In the genomic region with DNA sequence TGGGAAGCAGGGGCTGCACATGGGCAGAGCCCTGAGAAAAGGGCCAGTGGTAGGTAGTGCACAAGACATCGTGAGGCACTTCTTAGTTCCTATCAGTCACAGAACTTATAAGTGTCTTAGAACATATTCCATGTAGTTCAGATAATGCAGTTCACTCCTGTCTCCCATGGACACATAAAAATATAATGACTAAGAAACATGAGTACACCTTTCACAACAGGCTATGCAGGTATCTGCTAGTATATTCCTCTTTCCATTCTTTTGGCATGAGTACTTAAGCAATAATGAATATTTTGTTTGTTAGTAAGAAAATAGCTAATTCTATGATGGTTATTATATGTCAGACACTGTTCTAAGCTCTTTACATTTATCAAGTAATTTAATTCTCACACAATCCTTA, we compare ENCODE assay signal across 32 cellular contexts.
"Had no signal": no experiment of that assay in that cellular context is flagged by ENCODE, and none has a peak within 500 bp of the region (broad histone marks: within the 10 kb centered on the region; RNA-seq: fewer than 3 reads in every experiment).

No MANE protein-coding gene starts in this region.

- H3K27me3 Mint-ChIP-seq: activated CD4-positive, alpha-beta memory T cell treated with anti-CD3 and anti-CD28 coated beads for 36 hours; activated CD4-positive, alpha-beta T cell treated with anti-CD3 and anti-CD28 coated beads for 36 hours; activated CD4-positive, alpha-beta T cell treated with anti-CD3 and anti-CD28 coated beads, Interleukin-2, amount 10 ng/mL, durations not matched to agents 24 days and 14 days; activated CD8-positive, alpha-beta memory T cell treated with anti-CD3 and anti-CD28 coated beads, Interleukin-2, amount 10 ng/mL, durations not matched to agents 7 days and 5 days; activated naive CD4-positive, alpha-beta T cell treated with anti-CD3 and anti-CD28 coated beads, Interleukin-2, amount 10 ng/mL, durations not matched to agents 7 days and 5 days; brain; T-helper 17 cell had no signal

- FAIRE-seq: colon, endometrium, endothelial cell of umbilical vein had no signal

- H3K4me3 ChIP-seq: ascending aorta, esophagus muscularis mucosa, gastroesophageal sphincter, heart right ventricle had no signal

- H3K4me1 ChIP-seq: ascending aorta, esophagus muscularis mucosa, gastroesophageal sphincter, heart right ventricle had no signal

- H3K27ac Mint-ChIP-seq: activated CD4-positive, alpha-beta memory T cell treated with anti-CD3 and anti-CD28 coated beads for 36 hours; activated CD4-positive, alpha-beta T cell treated with anti-CD3 and anti-CD28 coated beads for 36 hours; activated CD4-positive, alpha-beta T cell treated with anti-CD3 and anti-CD28 coated beads, Interleukin-2, amount 10 ng/mL, durations not matched to agents 24 days and 14 days; activated CD8-positive, alpha-beta memory T cell treated with anti-CD3 and anti-CD28 coated beads, Interleukin-2, amount 10 ng/mL, durations not matched to agents 7 days and 5 days; activated CD8-positive, alpha-beta T cell treated with anti-CD3 and anti-CD28 coated beads, Interleukin-2, amount 10 ng/mL, durations not matched to agents 7 days and 5 days; activated naive CD4-positive, alpha-beta T cell treated with anti-CD3 and anti-CD28 coated beads, Interleukin-2, amount 10 ng/mL, durations not matched to agents 7 days and 5 days; activated naive CD4-positive, alpha-beta T cell treated with anti-CD3 and anti-CD28 coated beads, Interleukin-2, amount 50 U/mL, for 72 hours; activated naive CD8-positive, alpha-beta T cell treated with anti-CD3 and anti-CD28 coated beads, Interleukin-2, amount 10 ng/mL, durations not matched to agents 7 days and 5 days; activated T-cell treated with anti-CD3 and anti-CD28 coated beads, Interleukin-2, amount 50 U/mL, for 72 hours; T-helper 17 cell; T-helper 2 cell treated with Interferon-gamma antibody and Interleukin-4, amounts not matched to agents 5 μg/mL and 100 μg/mL, for 36 hours had no signal

- DNase-seq: activated CD4-positive, alpha-beta memory T cell treated with anti-CD3 and anti-CD28 coated beads for 36 hours; activated CD4-positive, alpha-beta T cell treated with anti-CD3 and anti-CD28 coated beads for 36 hours; activated CD4-positive, alpha-beta T cell treated with anti-CD3 and anti-CD28 coated beads, Interleukin-2, amount 10 ng/mL, durations not matched to agents 24 days and 14 days; activated CD4-positive, CD25-positive, alpha-beta regulatory T cell; activated CD4-positive, CD25-positive, alpha-beta regulatory T cell treated with anti-CD3 and anti-CD28 coated beads, Interleukin-2, amount 50 U/mL, for 72 hours; activated CD8-positive, alpha-beta memory T cell treated with anti-CD3 and anti-CD28 coated beads, Interleukin-2, amount 10 ng/mL, durations not matched to agents 7 days and 5 days; activated CD8-positive, alpha-beta memory T cell treated with anti-CD3 and anti-CD28 coated beads, Interleukin-2, amount 50 U/mL, for 4 hours; activated CD8-positive, alpha-beta T cell treated with anti-CD3 and anti-CD28 coated beads, Interleukin-2, amount 10 ng/mL, durations not matched to agents 7 days and 5 days; activated gamma-delta T cell; activated naive CD4-positive, alpha-beta T cell; activated naive CD4-positive, alpha-beta T cell treated with anti-CD3 and anti-CD28 coated beads, Interleukin-2, amount 10 ng/mL, durations not matched to agents 7 days and 5 days; activated naive CD8-positive, alpha-beta T cell treated with anti-CD3 and anti-CD28 coated beads, Interleukin-2, amount 10 ng/mL, durations not matched to agents 7 days and 5 days; activated T-cell treated with anti-CD3 and anti-CD28 coated beads, Interleukin-2, amount 50 U/mL, for 1 hour; activated T-cell treated with anti-CD3 and anti-CD28 coated beads, Interleukin-2, amount 50 U/mL, for 72 hours; caudate nucleus; cortex of kidney; effector CD8-positive, alpha-beta T cell; erythroblast; foreskin melanocyte; heart right ventricle; T-helper 1 cell; T-helper 17 cell; T1000 had no signal

- H3K9me3 Mint-ChIP-seq: activated CD4-positive, alpha-beta memory T cell treated with anti-CD3 and anti-CD28 coated beads for 36 hours; activated CD4-positive, alpha-beta T cell treated with anti-CD3 and anti-CD28 coated beads, Interleukin-2, amount 10 ng/mL, durations not matched to agents 24 days and 14 days; activated naive CD4-positive, alpha-beta T cell treated with anti-CD3 and anti-CD28 coated beads, Interleukin-2, amount 10 ng/mL, durations not matched to agents 7 days and 5 days; activated naive CD4-positive, alpha-beta T cell treated with anti-CD3 and anti-CD28 coated beads, Interleukin-2, amount 50 U/mL, for 72 hours; activated naive CD8-positive, alpha-beta T cell treated with anti-CD3 and anti-CD28 coated beads, Interleukin-2, amount 10 ng/mL, durations not matched to agents 7 days and 5 days; activated T-cell treated with anti-CD3 and anti-CD28 coated beads, Interleukin-2, amount 50 U/mL, for 72 hours; brain; T-helper 2 cell treated with Interferon-gamma antibody and Interleukin-4, amounts not matched to agents 5 μg/mL and 100 μg/mL, for 36 hours had no signal

- H3K36me3 ChIP-seq: ascending aorta, esophagus muscularis mucosa, gastroesophageal sphincter, heart right ventricle had no signal

- H3K27me3 ChIP-seq: ascending aorta, esophagus muscularis mucosa, gastroesophageal sphincter, heart right ventricle had no signal

- H3K9me3 ChIP-seq: ascending aorta, esophagus muscularis mucosa, gastroesophageal sphincter, heart right ventricle had no signal

- ATAC-seq: activated CD4-positive, alpha-beta T cell treated with anti-CD3 and anti-CD28 coated beads for 36 hours; activated CD8-positive, alpha-beta memory T cell treated with anti-CD3 and anti-CD28 coated beads, Interleukin-2, amount 10 ng/mL, durations not matched to agents 7 days and 5 days; activated CD8-positive, alpha-beta T cell treated with anti-CD3 and anti-CD28 coated beads, Interleukin-2, amount 10 ng/mL, durations not matched to agents 7 days and 5 days; activated naive CD4-positive, alpha-beta T cell treated with anti-CD3 and anti-CD28 coated beads, Interleukin-2, amount 50 U/mL, for 72 hours; activated T-cell treated with anti-CD3 and anti-CD28 coated beads, Interleukin-2, amount 50 U/mL, for 72 hours; gastroesophageal sphincter; heart right ventricle; T-helper 17 cell had no signal

- H3K4me1 Mint-ChIP-seq: activated CD4-positive, alpha-beta T cell treated with anti-CD3 and anti-CD28 coated beads for 36 hours; activated CD4-positive, alpha-beta T cell treated with anti-CD3 and anti-CD28 coated beads, Interleukin-2, amount 10 ng/mL, durations not matched to agents 24 days and 14 days; activated CD8-positive, alpha-beta memory T cell treated with anti-CD3 and anti-CD28 coated beads, Interleukin-2, amount 10 ng/mL, durations not matched to agents 7 days and 5 days; activated naive CD4-positive, alpha-beta T cell treated with anti-CD3 and anti-CD28 coated beads, Interleukin-2, amount 10 ng/mL, durations not matched to agents 7 days and 5 days; activated naive CD8-positive, alpha-beta T cell treated with anti-CD3 and anti-CD28 coated beads, Interleukin-2, amount 10 ng/mL, durations not matched to agents 7 days and 5 days; T-helper 17 cell had no signal

- H3K36me3 Mint-ChIP-seq: activated CD4-positive, alpha-beta memory T cell treated with anti-CD3 and anti-CD28 coated beads for 36 hours; activated CD8-positive, alpha-beta memory T cell treated with anti-CD3 and anti-CD28 coated beads, Interleukin-2, amount 10 ng/mL, durations not matched to agents 7 days and 5 days; activated naive CD4-positive, alpha-beta T cell treated with anti-CD3 and anti-CD28 coated beads, Interleukin-2, amount 10 ng/mL, durations not matched to agents 7 days and 5 days; activated naive CD4-positive, alpha-beta T cell treated with anti-CD3 and anti-CD28 coated beads, Interleukin-2, amount 50 U/mL, for 72 hours; activated naive CD8-positive, alpha-beta T cell treated with anti-CD3 and anti-CD28 coated beads, Interleukin-2, amount 10 ng/mL, durations not matched to agents 7 days and 5 days; brain had no signal

- H3K4me3 Mint-ChIP-seq: activated CD4-positive, alpha-beta memory T cell treated with anti-CD3 and anti-CD28 coated beads for 36 hours; activated CD4-positive, alpha-beta T cell treated with anti-CD3 and anti-CD28 coated beads for 36 hours; activated CD4-positive, alpha-beta T cell treated with anti-CD3 and anti-CD28 coated beads, Interleukin-2, amount 10 ng/mL, durations not matched to agents 24 days and 14 days; activated CD8-positive, alpha-beta memory T cell treated with anti-CD3 and anti-CD28 coated beads, Interleukin-2, amount 10 ng/mL, durations not matched to agents 7 days and 5 days; activated CD8-positive, alpha-beta T cell treated with anti-CD3 and anti-CD28 coated beads, Interleukin-2, amount 10 ng/mL, durations not matched to agents 7 days and 5 days; activated naive CD4-positive, alpha-beta T cell treated with anti-CD3 and anti-CD28 coated beads, Interleukin-2, amount 10 ng/mL, durations not matched to agents 7 days and 5 days; activated naive CD8-positive, alpha-beta T cell treated with anti-CD3 and anti-CD28 coated beads, Interleukin-2, amount 10 ng/mL, durations not matched to agents 7 days and 5 days; activated T-cell treated with anti-CD3 and anti-CD28 coated beads, Interleukin-2, amount 50 U/mL, for 72 hours; brain; T-helper 17 cell; T-helper 2 cell treated with Interferon-gamma antibody and Interleukin-4, amounts not matched to agents 5 μg/mL and 100 μg/mL, for 36 hours had no signal

- H3K27ac ChIP-seq: ascending aorta, esophagus muscularis mucosa, gastroesophageal sphincter, heart right ventricle had no signal
